Comparison of ENCODE assay signal across 8 cellular contexts in genomic region chr5:108148715-108149139, GRCh38.
A peak's percentile ranks its signal among the peaks of the same experiment; 100 is the strongest.
DNase-seq lines count a peak whose midpoint lies in the region; ATAC-seq, FAIRE-seq and TF ChIP-seq lines count a peak whose summit lies in the region.

No MANE protein-coding gene starts in this region.

- no peak for TF ChIP-seq POLR2A in GM12878 (IDR thresholded peaks at IDR 0.05; ENCODE audit: low read depth, low read length)

- peak; percentile 61 for TF ChIP-seq CTCF in Calu3 (IDR thresholded peaks at IDR 0.05; ENCODE audit: unreplicated experiment)
- TF ChIP-seq CTCF in GM12878 (IDR thresholded peaks at IDR 0.05 in 2 of 3, conservative IDR thresholded peaks at IDR 0.05 in 1 of 3; ENCODE audit: control insufficient read depth in 2 of 3, extremely low read depth in 1 of 3, insufficient read depth in 1 of 3, low read depth in 3 of 3, low read length in 3 of 3): peak; percentile 54 to 62 (median 54)

- H3K27ac ChIP-seq in GM12878 (ENCODE audit: control insufficient read depth, insufficient read depth) (no peak overlapping the region), mesendoderm (ENCODE audit: low read depth, low read length) (no peak overlapping the region)

- H3K27me3 Mint-ChIP-seq in Calu3 (ENCODE audit: unreplicated experiment): no peaks in the 10 kb centered on the region

- H3K27ac Mint-ChIP-seq in Calu3 (ENCODE audit: unreplicated experiment): no peak overlapping the region

- H3K4me1 ChIP-seq in GM12878 (ENCODE audit: control insufficient read depth, insufficient read depth, low read length): no peaks in the 10 kb centered on the region
- no peaks in the 10 kb centered on the region for H3K4me1 ChIP-seq in mesendoderm (ENCODE audit: control insufficient read depth, low read depth, low read length)

- RAD21 ChIA-PET in GM12878 (lab: Charles Lee; ENCODE audit: unreplicated experiment): interaction anchor here (0.7 kb wide), 1 partner anchor 197 kb away, joined by 3 read pairs; no protein-coding TSS in a partner anchor

- no peaks in the 10 kb centered on the region for H3K9me3 Mint-ChIP-seq in Calu3 (ENCODE audit: low read depth, unreplicated experiment)

- no peaks in the 10 kb centered on the region for H3K36me3 Mint-ChIP-seq in Calu3 (ENCODE audit: insufficient read depth, unreplicated experiment)

- H2AFZ ChIP-seq in GM12878 (ENCODE audit: control insufficient read depth, low read depth, low read length): no peak overlapping the region

- H3K4me2 ChIP-seq in GM12878 (ENCODE audit: control insufficient read depth, insufficient read depth) (no peak overlapping the region), mesendoderm (ENCODE audit: low read length) (no peak overlapping the region)

- no peaks in the 10 kb centered on the region for H3K4me1 Mint-ChIP-seq in Calu3 (ENCODE audit: low read depth, unreplicated experiment)

- peak; percentile 78 for ATAC-seq in GM19395 (IDR thresholded peaks at IDR 0.05; ENCODE audit: unreplicated experiment)
- ATAC-seq in GM12878: peak; percentile 78

- CTCF ChIA-PET in Calu3 (lab: Charles Lee): no interaction called here
- CTCF ChIA-PET in GM12878 (lab: Yijun Ruan, JAX): interaction anchor here (0.9 to 1.2 kb wide), 2 partner anchors 111 to 195 kb away, joined by 3 to 4 read pairs; no protein-coding TSS in a partner anchor

- SMC1A ChIA-PET in GM12878 (lab: Charles Lee; ENCODE audit: uncharacterized antibody, unreplicated experiment): no interaction called here

- H3K27me3 ChIP-seq in GM12878 (replicated peaks in 1 of 2; ENCODE audit: control insufficient read depth in 2 of 2, insufficient read depth in 2 of 2, low read length in 1 of 2) (no peaks in the 10 kb centered on the region), mesendoderm (ENCODE audit: insufficient read depth, low read length, poor library complexity) (no peaks in the 10 kb centered on the region)

- no peak overlapping the region for H4K8ac ChIP-seq in mesendoderm (ENCODE audit: low read depth, low read length)

- H3K4ac ChIP-seq in mesendoderm (ENCODE audit: low read depth, low read length): no peak overlapping the region

- H2AK5ac ChIP-seq in mesendoderm (ENCODE audit: low read length): no peak overlapping the region

- no peaks in the 10 kb centered on the region for H3K79me1 ChIP-seq in mesendoderm (ENCODE audit: low read length)

- BruUV-seq in Calu3 (replicated peaks; lab: Mats Ljungman, UMichigan) (no TSS peak), GM12878 (replicated peaks; lab: Mats Ljungman, UMichigan) (no TSS peak)

- H3K56ac ChIP-seq in mesendoderm (ENCODE audit: low read length): no peak overlapping the region

- H3K36me3 ChIP-seq in GM12878 (ENCODE audit: control insufficient read depth in 2 of 2, insufficient read depth in 2 of 2, low read length in 1 of 2) (no peaks in the 10 kb centered on the region), mesendoderm (ENCODE audit: control insufficient read depth, insufficient read depth, low read length) (no peaks in the 10 kb centered on the region)

- no peak overlapping the region for H3K4me3 Mint-ChIP-seq in Calu3 (ENCODE audit: low read depth, unreplicated experiment)

- H3K79me2 ChIP-seq in GM12878 (ENCODE audit: control insufficient read depth, insufficient read depth, low read length): no peaks in the 10 kb centered on the region
- no peaks in the 10 kb centered on the region for H3K79me2 ChIP-seq in mesendoderm (ENCODE audit: control insufficient read depth, insufficient read depth, low read length)

- no peak overlapping the region for H2BK5ac ChIP-seq in mesendoderm (ENCODE audit: low read length)

- intact Hi-C loops in Calu3 (cut with micrococcal nuclease; ENCODE audit: unreplicated experiment) (loop anchor here (1.0 kb wide), 1 partner anchor 197 kb away; no protein-coding TSS in a partner anchor), GM12878 (cut with micrococcal nuclease; ENCODE audit: unreplicated experiment) (loop anchor here (2.0 kb wide), 1 partner anchor 196 kb away; no protein-coding TSS in a partner anchor)

- no peak overlapping the region for H3K23ac ChIP-seq in mesendoderm (ENCODE audit: low read length)

- H3K4me3 ChIP-seq in GM12878 (no peak overlapping the region), mesendoderm (ENCODE audit: low read length) (no peak overlapping the region)

- no peak overlapping the region for H4K5ac ChIP-seq in mesendoderm (ENCODE audit: low read length)

- H3K9me3 ChIP-seq in GM12878 (replicated peaks; ENCODE audit: control insufficient read depth, insufficient read depth, low read length): no peaks in the 10 kb centered on the region

- no peak overlapping the region for H2BK120ac ChIP-seq in mesendoderm (ENCODE audit: low read depth, low read length)

- POLR2A ChIA-PET in GM12878 (lab: Charles Lee): no interaction called here

- peak; percentile 80 for FAIRE-seq in GM12878 (lab: Jason Lieb, UNC)

- no peak overlapping the region for H3K18ac ChIP-seq in mesendoderm (ENCODE audit: low read length)

- H2BK15ac ChIP-seq in mesendoderm (replicated peaks; ENCODE audit: low read depth): no peak overlapping the region

- DNase-seq in Calu3: peak; percentile 6
- DNase-seq in HS-27A (ENCODE audit: low read depth): peak; percentile 1
- no peak for DNase-seq in GM12878 (ENCODE audit: low read depth, low spot score)
- peak; percentile 42 for DNase-seq in mesendoderm
- DNase-seq in NK-92 (lab: John Stamatoyannopoulos, UW; ENCODE audit: unreplicated experiment): no peak
- DNase-seq in GM19238 (ENCODE audit: insufficient read length, low spot score): no peak
- DNase-seq in NCI-H1436 treated with DMSO at 0.1 percent for 48 hours (lab: John Stamatoyannopoulos, UW): no peak

- no peaks in the 10 kb centered on the region for H4K20me1 ChIP-seq in GM12878 (ENCODE audit: control insufficient read depth, insufficient read depth)

- peak; percentile 46; the same call in 1 of the 2 replicates for TF ChIP-seq RAD21 in GM12878 (IDR thresholded peaks at IDR 0.05; ENCODE audit: insufficient read depth, low read depth, low read length)

- H3K9ac ChIP-seq in GM12878 (ENCODE audit: control insufficient read depth, insufficient read depth, low read length): no peak overlapping the region
- no peak overlapping the region for H3K9ac ChIP-seq in mesendoderm (ENCODE audit: low read length)

- TF ChIP-seq EP300 in GM12878 (IDR thresholded peaks at IDR 0.05; ENCODE audit: borderline replicate concordance in 1 of 2, control insufficient read depth in 1 of 2, low read depth in 2 of 2, low read length in 2 of 2): no peak

- in situ Hi-C loops in GM12878 (cut with MboI): no loop called here

TF ChIP-seq in GM12878, 131 proteins besides CTCF, POLR2A, EP300 and RAD21 (continues in another document):
- peak; percentile 26; the same call in 1 of the 2 replicates for TF ChIP-seq SMC3 (IDR thresholded peaks at IDR 0.05; ENCODE audit: borderline replicate concordance, low read length)
- TF ChIP-seq, protein P1, sequence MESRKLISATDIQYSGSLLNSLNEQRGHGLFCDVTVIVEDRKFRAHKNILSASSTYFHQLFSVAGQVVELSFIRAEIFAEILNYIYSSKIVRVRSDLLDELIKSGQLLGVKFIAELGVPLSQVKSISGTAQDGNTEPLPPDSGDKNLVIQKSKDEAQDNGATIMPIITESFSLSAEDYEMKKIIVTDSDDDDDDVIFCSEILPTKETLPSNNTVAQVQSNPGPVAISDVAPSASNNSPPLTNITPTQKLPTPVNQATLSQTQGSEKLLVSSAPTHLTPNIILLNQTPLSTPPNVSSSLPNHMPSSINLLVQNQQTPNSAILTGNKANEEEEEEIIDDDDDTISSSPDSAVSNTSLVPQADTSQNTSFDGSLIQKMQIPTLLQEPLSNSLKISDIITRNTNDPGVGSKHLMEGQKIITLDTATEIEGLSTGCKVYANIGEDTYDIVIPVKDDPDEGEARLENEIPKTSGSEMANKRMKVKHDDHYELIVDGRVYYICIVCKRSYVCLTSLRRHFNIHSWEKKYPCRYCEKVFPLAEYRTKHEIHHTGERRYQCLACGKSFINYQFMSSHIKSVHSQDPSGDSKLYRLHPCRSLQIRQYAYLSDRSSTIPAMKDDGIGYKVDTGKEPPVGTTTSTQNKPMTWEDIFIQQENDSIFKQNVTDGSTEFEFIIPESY (IDR thresholded peaks at IDR 0.05): no peak
- TF ChIP-seq, protein P2, sequence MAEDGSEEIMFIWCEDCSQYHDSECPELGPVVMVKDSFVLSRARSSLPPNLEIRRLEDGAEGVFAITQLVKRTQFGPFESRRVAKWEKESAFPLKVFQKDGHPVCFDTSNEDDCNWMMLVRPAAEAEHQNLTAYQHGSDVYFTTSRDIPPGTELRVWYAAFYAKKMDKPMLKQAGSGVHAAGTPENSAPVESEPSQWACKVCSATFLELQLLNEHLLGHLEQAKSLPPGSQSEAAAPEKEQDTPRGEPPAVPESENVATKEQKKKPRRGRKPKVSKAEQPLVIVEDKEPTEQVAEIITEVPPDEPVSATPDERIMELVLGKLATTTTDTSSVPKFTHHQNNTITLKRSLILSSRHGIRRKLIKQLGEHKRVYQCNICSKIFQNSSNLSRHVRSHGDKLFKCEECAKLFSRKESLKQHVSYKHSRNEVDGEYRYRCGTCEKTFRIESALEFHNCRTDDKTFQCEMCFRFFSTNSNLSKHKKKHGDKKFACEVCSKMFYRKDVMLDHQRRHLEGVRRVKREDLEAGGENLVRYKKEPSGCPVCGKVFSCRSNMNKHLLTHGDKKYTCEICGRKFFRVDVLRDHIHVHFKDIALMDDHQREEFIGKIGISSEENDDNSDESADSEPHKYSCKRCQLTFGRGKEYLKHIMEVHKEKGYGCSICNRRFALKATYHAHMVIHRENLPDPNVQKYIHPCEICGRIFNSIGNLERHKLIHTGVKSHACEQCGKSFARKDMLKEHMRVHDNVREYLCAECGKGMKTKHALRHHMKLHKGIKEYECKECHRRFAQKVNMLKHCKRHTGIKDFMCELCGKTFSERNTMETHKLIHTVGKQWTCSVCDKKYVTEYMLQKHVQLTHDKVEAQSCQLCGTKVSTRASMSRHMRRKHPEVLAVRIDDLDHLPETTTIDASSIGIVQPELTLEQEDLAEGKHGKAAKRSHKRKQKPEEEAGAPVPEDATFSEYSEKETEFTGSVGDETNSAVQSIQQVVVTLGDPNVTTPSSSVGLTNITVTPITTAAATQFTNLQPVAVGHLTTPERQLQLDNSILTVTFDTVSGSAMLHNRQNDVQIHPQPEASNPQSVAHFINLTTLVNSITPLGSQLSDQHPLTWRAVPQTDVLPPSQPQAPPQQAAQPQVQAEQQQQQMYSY (CRISPR knock-in tag; IDR thresholded peaks at IDR 0.05): no peak
- TF ChIP-seq BACH1 (IDR thresholded peaks at IDR 0.05; ENCODE audit: borderline replicate concordance): no peak
- no peak for TF ChIP-seq HSF1 (IDR thresholded peaks at IDR 0.05; ENCODE audit: low read depth, low read length)

Comparison
In these comparisons a context has a peak if more than half of its experiments do, and no peak if none do; other contexts are left out.
1. DNase-seq: peak in Calu3 (single experiment), HS-27A (single experiment) and mesendoderm (single experiment); none in GM12878 (single experiment), NK-92 (single experiment), GM19238 (single experiment) and NCI-H1436 treated with DMSO at 0.1 percent for 48 hours (single experiment).